In the genomic region with DNA sequence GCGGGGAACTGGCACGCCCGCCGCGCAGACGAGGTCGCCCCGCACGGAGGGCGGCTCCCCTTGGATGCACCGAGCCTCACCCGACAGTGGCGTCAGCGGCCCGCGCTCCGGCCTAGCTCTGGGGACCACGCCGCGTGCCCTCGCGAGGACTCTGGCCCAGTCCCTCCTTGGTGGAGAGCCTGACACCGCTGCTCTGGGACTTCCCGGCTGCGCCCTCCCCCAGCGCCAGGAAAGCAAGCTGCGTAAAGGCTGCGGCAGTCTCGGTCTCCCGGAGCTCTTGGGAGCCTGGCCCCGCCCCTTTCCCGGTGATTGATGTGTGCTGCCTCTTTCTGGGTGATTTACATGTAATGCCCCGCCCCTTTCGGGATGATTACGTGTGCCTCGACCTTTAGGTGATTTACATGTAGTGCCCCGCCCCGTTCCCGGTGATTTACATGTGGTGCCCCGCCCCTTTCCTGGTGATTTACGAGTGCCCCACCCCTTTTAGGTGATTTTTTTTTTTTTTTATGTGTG, we compare ENCODE assay signal across 8 cellular contexts. TPM values are rescaled to one million over a fixed set of nuclear protein-coding genes. Genes with fewer than 3 reads are reported as not detected.
A peak's percentile ranks its signal among the peaks of the same experiment; 100 is the strongest.
DNase-seq lines count a peak whose midpoint lies in the region; ATAC-seq and TF ChIP-seq lines count a peak whose summit lies in the region.

A gene (minus strand): TSS at position 248 of the 513 bp plus-strand sequence. CDS start 252 bp downstream, outside the sequence.

- H3K4me1 ChIP-seq in A673 (ENCODE audit: insufficient read depth, low read length, poor library complexity, severe bottlenecking), result peaks cover 37% of the 10 kb centered on the region

- H3K9me3 ChIP-seq in A673 (ENCODE audit: low read depth, low read length, poor library complexity, severe bottlenecking), result no peaks in the 10 kb centered on the region

- no TSS peak for BruUV-seq in A673 (replicated peaks; lab: Mats Ljungman, UMichigan)

- no peaks in the 10 kb centered on the region for H3K27me3 ChIP-seq in A673 (replicated peaks; ENCODE audit: insufficient read depth, low read depth, low read length, poor library complexity)

- H3K27ac ChIP-seq in A673 (ENCODE audit: low read depth, low read length, poor library complexity, severe bottlenecking), result peak within 1 kb of the TSS; percentile 97

- intact Hi-C loops in A673 (cut with micrococcal nuclease; ENCODE audit: unreplicated experiment), result no loop called here

- DNase-seq in A673 (ENCODE audit: low spot score) (peak; percentile 99), NCI-H2196 treated with DMSO at 0.1 percent for 48 hours (lab: John Stamatoyannopoulos, UW; ENCODE audit: unreplicated experiment) (peak; percentile 100), iris pigment epithelial cell (ENCODE audit: low read depth) (peak; percentile 100)
- DNase-seq in activated CD4-positive, CD25-positive, alpha-beta regulatory T cell treated with anti-CD3 and anti-CD28 coated beads, Interleukin-2, amount 50 U/mL, for 16 hours (ENCODE audit: low read depth, low spot score), result peak; percentile 87
- DNase-seq in central memory CD4-positive, alpha-beta T cell, result peak; percentile 93
- peak; percentile 94 to 98 for DNase-seq in stimulated activated CD4-positive, alpha-beta T cell treated with anti-CD3 and anti-CD28 coated beads, Interleukin-12 subunit alpha, Interleukin-12 subunit beta, amount 100 ng/mL, for 24 hours (ENCODE audit: low read depth in 2 of 2)

- H3K4me3 ChIP-seq in A673 (ENCODE audit: low read depth, low read length, poor library complexity, severe bottlenecking), result peak within 1 kb of the TSS; percentile 66

- CTCF ChIA-PET in A673 (lab: Charles Lee), result no interaction called here

- peak; percentile 54 for ATAC-seq in GM18870 (IDR thresholded peaks at IDR 0.05; ENCODE audit: unreplicated experiment)
- ATAC-seq in HG03103 (IDR thresholded peaks at IDR 0.05; ENCODE audit: low read depth, unreplicated experiment), result peak; percentile 55

- TF ChIP-seq CTCF in A673 (conservative IDR thresholded peaks at IDR 0.05; ENCODE audit: low read depth, low read length), result no peak

- POLR2A ChIA-PET in A673 (lab: Charles Lee; ENCODE audit: low non-redundant PET), result interaction anchor here (1.0 kb wide), 1 partner anchor 10 kb away, joined by 3 read pairs; a partner anchor contains a TSS

- peaks cover 22% of the 10 kb centered on the region for H3K36me3 ChIP-seq in A673 (ENCODE audit: insufficient read depth, low read length, poor library complexity, severe bottlenecking)

RNA-seq across cellular contexts. Expression of the gene that starts here (rescaled TPM):
- 4.2 and 4.3 TPM in 2 replicates for total RNA-seq in A673 (2021)

Comparison
In these comparisons a context has a peak if more than half of its experiments do, and no peak if none do; other contexts are left out.
1. Peak in every context shown above with its lines: DNase-seq, ATAC-seq, H3K4me3 ChIP-seq and H3K27ac ChIP-seq.